9 cellular contexts compared by ENCODE assay signal in genomic region chr4:17447675-17448298, GRCh38.
DNase-seq lines count a peak whose midpoint lies in the region; ATAC-seq, FAIRE-seq and TF ChIP-seq lines count a peak whose summit lies in the region.
"Had no signal": no experiment of that assay in that cellular context is flagged by ENCODE, and none has a peak within 500 bp of the region (broad histone marks: within the 10 kb centered on the region; RNA-seq: fewer than 3 reads in every experiment).

No MANE protein-coding gene starts in this region.

- H3K27me3 Mint-ChIP-seq in chondrocyte (ENCODE audit: low read depth) = peaks cover 9% of the 10 kb centered on the region

- no peak overlapping the region for H3K27ac ChIP-seq in left lung

- H3K36me3 Mint-ChIP-seq in chondrocyte (ENCODE audit: low read depth) = no peaks in the 10 kb centered on the region

- H3K27ac Mint-ChIP-seq in chondrocyte (ENCODE audit: unreplicated experiment) = no peak overlapping the region
- H3K27ac Mint-ChIP-seq: stimulated activated naive CD8-positive, alpha-beta T cell treated with anti-CD3 and anti-CD28 coated beads, Interleukin-15, Interleukin-2, amounts not matched to agents 100 ng/mL and 50 ng/mL, for 24 hours had no signal

- H3K4me3 Mint-ChIP-seq in chondrocyte (ENCODE audit: unreplicated experiment) = no peak overlapping the region
- H3K4me3 Mint-ChIP-seq: stimulated activated naive CD8-positive, alpha-beta T cell treated with anti-CD3 and anti-CD28 coated beads, Interleukin-15, Interleukin-2, amounts not matched to agents 100 ng/mL and 50 ng/mL, for 24 hours had no signal

- DNase-seq in AG10803 (ENCODE audit: low read depth) (peak; percentile 77), GM18507 (ENCODE audit: extremely low spot score, insufficient read length, low read depth) (peak; percentile 26), NCI-H146 (lab: John Stamatoyannopoulos, UW) (peak; percentile 46), chondrocyte (ENCODE audit: low spot score) (no peak), left lung (no peak)
- DNase-seq in stimulated activated CD8-positive, alpha-beta memory T cell treated with anti-CD3 and anti-CD28 coated beads, Interleukin-4, amount 100 ng/mL, for 24 hours (ENCODE audit: low read depth) = peak; percentile 6

- peaks cover 14% of the 10 kb centered on the region for H3K9me3 Mint-ChIP-seq in chondrocyte (ENCODE audit: low read depth)

- FAIRE-seq in GM18507 (lab: Jason Lieb, UNC) (peak; percentile 87), TTC549 (lab: Jason Lieb, UNC) (peak; percentile 60)

- no peaks in the 10 kb centered on the region for H3K27me3 ChIP-seq in left lung

- H3K4me3 ChIP-seq in AG10803 (ENCODE audit: low read length) (no peak overlapping the region), left lung (no peak overlapping the region)

- intact Hi-C loops in left lung (cut with DNase I) = loop anchor here in 1 of 2 donors (5.0 kb wide), 1 partner anchor 100 kb away; no protein-coding TSS in a partner anchor

- no peaks in the 10 kb centered on the region for H3K9me3 ChIP-seq in left lung

- H3K4me1 Mint-ChIP-seq in chondrocyte (ENCODE audit: low read depth) = peaks cover 7% of the 10 kb centered on the region

- H3K36me3 ChIP-seq in left lung = no peaks in the 10 kb centered on the region

- ATAC-seq in HG02870 (IDR thresholded peaks at IDR 0.05; ENCODE audit: unreplicated experiment) (peak; percentile 94), left lung (peak; percentile 97)

- H3K4me1 ChIP-seq in left lung = no peaks in the 10 kb centered on the region

- TF ChIP-seq CTCF in AG10803 (conservative IDR thresholded peaks at IDR 0.05; ENCODE audit: low read length) = peak; percentile 89
- peak; percentile 91 for TF ChIP-seq CTCF in chondrocyte (IDR thresholded peaks at IDR 0.05)
- TF ChIP-seq CTCF in left lung (IDR thresholded peaks at IDR 0.05) = peak; percentile 57 to 60

Comparison
In these comparisons a context has a peak if more than half of its experiments do, and no peak if none do; other contexts are left out.
1. DNase-seq: peak in AG10803 (single experiment), GM18507 (single experiment), NCI-H146 (single experiment) and stimulated activated CD8-positive, alpha-beta memory T cell treated with anti-CD3 and anti-CD28 coated beads, Interleukin-4, amount 100 ng/mL, for 24 hours (single experiment); none in chondrocyte (single experiment) and left lung (0 of 2).
2. Peak in every context shown above with its lines, with median percentiles within 50 percentile points of each other: CTCF ChIP-seq.